8 cellular contexts compared by ENCODE assay signal in genomic region chr19:23762548-23762883, GRCh38.
DNase-seq lines count a peak whose midpoint lies in the region; ATAC-seq and TF ChIP-seq lines count a peak whose summit lies in the region.

No MANE protein-coding gene starts in this region.

- intact Hi-C loops in dendritic cell treated with granulocyte-macrophage colony-stimulating factor and Interleukin-4, amounts not matched to agents 40 ng/mL and 50 ng/mL, for 4 days (cut with micrococcal nuclease): loop anchor here (5.0 kb wide), 1 partner anchor 75 kb away; the partner anchor contains the start of gene ZNF675

- peaks cover 16% of the 10 kb centered on the region for H3K4me1 Mint-ChIP-seq in dendritic cell treated with granulocyte-macrophage colony-stimulating factor and Interleukin-4, amounts not matched to agents 40 ng/mL and 50 ng/mL, for 4 days (ENCODE audit: low read depth)
- H3K4me1 Mint-ChIP-seq in nephron: peaks cover 24% of the 10 kb centered on the region

- peaks cover 4% of the 10 kb centered on the region for H3K36me3 Mint-ChIP-seq in dendritic cell treated with granulocyte-macrophage colony-stimulating factor and Interleukin-4, amounts not matched to agents 40 ng/mL and 50 ng/mL, for 4 days (ENCODE audit: low read depth)
- H3K36me3 Mint-ChIP-seq in nephron (ENCODE audit: low read depth): peaks cover 38% of the 10 kb centered on the region

- peaks cover 10% of the 10 kb centered on the region for H3K9me3 Mint-ChIP-seq in dendritic cell treated with granulocyte-macrophage colony-stimulating factor and Interleukin-4, amounts not matched to agents 40 ng/mL and 50 ng/mL, for 4 days
- peaks cover 7% of the 10 kb centered on the region for H3K9me3 Mint-ChIP-seq in nephron

- ATAC-seq in HG03378 (IDR thresholded peaks at IDR 0.05; ENCODE audit: unreplicated experiment): no peak
- no peak for ATAC-seq in GM21717 (IDR thresholded peaks at IDR 0.05; ENCODE audit: unreplicated experiment)

- H3K27me3 Mint-ChIP-seq in dendritic cell treated with granulocyte-macrophage colony-stimulating factor and Interleukin-4, amounts not matched to agents 40 ng/mL and 50 ng/mL, for 4 days: peaks cover 8% of the 10 kb centered on the region
- H3K27me3 Mint-ChIP-seq in nephron (ENCODE audit: low read depth): no peaks in the 10 kb centered on the region

- in situ Hi-C loops in ACHN (cut with HindIII; ENCODE audit: low pct_ligation_motif_present, low pct_unique_long_range_greater_than_20kb, low sequenced_read_pairs): no loop called here

- H3K4me3 Mint-ChIP-seq in dendritic cell treated with granulocyte-macrophage colony-stimulating factor and Interleukin-4, amounts not matched to agents 40 ng/mL and 50 ng/mL, for 4 days: peak overlapping the region; percentile 85
- peak overlapping the region; percentile 88 to 96 (median 95) for H3K4me3 Mint-ChIP-seq in nephron

- peak overlapping the region; percentile 61 for H3K27ac Mint-ChIP-seq in dendritic cell treated with granulocyte-macrophage colony-stimulating factor and Interleukin-4, amounts not matched to agents 40 ng/mL and 50 ng/mL, for 4 days
- H3K27ac Mint-ChIP-seq in nephron: peak overlapping the region; percentile 70 to 96 (median 85)

- DNase-seq in AG10803 (ENCODE audit: low read depth) (no peak), LNCaP clone FGC (ENCODE audit: low read depth) (no peak), COLO668 (lab: John Stamatoyannopoulos, UW; ENCODE audit: unreplicated experiment) (no peak), ACHN (no peak)

- H3K4me3 ChIP-seq in AG10803 (ENCODE audit: low read length) (peak overlapping the region; percentile 68), LNCaP clone FGC (ENCODE audit: low read depth, low read length) (peak overlapping the region; percentile 72)

- TF ChIP-seq CTCF in AG10803 (conservative IDR thresholded peaks at IDR 0.05; ENCODE audit: low read length) (no peak), LNCaP clone FGC (IDR thresholded peaks at IDR 0.05; ENCODE audit: control insufficient read depth, extremely low read depth, insufficient read depth) (no peak), nephron (IDR thresholded peaks at IDR 0.05; ENCODE audit: unreplicated experiment in 3 of 3) (no peak)
